In the genomic region with DNA sequence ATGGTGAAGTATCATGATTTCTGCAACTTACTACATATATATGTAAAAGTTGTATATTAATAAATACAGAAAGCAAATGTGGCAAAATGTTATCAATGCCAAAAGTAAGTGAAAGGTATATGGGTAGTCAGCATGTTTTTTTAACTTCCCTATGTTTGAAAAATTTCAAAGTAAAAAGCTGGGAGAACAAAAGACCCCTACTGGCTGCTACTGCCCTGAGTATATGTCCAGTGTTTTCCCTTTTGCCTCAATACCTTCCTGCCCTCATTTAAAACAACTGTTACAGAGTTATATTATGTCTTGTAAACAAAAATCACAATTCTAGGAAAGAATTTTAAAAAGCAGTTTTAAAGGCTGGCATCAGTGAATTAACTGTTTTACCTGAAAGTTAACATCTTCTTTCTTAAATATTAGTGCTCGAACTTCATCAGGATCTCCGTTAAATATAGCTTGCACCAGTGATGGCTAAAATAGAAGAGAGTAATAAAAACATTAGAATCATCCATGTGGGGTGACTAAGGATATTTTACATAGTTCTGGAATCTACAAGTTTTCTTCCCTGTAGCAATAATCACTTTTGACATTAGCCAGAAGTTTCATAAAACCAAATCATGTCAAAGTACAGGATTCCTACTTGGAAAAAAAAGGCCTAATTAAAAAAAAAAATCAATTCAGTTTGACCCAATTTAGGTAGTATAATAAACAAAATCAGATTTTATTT, we compare ENCODE assay signal across 1 cellular context.
TF ChIP-seq lines count a peak whose summit lies in the region.

No MANE protein-coding gene starts in this region.

TF ChIP-seq in SK-N-SH treated with all-trans-retinoic acid at 6 μM for 48 hours, 23 proteins besides CTCF, POLR2A, EP300 and RAD21 (continued from another document):
- TF ChIP-seq, protein P1, sequence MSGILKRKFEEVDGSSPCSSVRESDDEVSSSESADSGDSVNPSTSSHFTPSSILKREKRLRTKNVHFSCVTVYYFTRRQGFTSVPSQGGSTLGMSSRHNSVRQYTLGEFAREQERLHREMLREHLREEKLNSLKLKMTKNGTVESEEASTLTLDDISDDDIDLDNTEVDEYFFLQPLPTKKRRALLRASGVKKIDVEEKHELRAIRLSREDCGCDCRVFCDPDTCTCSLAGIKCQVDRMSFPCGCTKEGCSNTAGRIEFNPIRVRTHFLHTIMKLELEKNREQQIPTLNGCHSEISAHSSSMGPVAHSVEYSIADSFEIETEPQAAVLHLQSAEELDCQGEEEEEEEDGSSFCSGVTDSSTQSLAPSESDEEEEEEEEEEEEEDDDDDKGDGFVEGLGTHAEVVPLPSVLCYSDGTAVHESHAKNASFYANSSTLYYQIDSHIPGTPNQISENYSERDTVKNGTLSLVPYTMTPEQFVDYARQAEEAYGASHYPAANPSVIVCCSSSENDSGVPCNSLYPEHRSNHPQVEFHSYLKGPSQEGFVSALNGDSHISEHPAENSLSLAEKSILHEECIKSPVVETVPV (CRISPR knock-in tag; IDR thresholded peaks at IDR 0.05), result no peak
- TF ChIP-seq, protein P2, sequence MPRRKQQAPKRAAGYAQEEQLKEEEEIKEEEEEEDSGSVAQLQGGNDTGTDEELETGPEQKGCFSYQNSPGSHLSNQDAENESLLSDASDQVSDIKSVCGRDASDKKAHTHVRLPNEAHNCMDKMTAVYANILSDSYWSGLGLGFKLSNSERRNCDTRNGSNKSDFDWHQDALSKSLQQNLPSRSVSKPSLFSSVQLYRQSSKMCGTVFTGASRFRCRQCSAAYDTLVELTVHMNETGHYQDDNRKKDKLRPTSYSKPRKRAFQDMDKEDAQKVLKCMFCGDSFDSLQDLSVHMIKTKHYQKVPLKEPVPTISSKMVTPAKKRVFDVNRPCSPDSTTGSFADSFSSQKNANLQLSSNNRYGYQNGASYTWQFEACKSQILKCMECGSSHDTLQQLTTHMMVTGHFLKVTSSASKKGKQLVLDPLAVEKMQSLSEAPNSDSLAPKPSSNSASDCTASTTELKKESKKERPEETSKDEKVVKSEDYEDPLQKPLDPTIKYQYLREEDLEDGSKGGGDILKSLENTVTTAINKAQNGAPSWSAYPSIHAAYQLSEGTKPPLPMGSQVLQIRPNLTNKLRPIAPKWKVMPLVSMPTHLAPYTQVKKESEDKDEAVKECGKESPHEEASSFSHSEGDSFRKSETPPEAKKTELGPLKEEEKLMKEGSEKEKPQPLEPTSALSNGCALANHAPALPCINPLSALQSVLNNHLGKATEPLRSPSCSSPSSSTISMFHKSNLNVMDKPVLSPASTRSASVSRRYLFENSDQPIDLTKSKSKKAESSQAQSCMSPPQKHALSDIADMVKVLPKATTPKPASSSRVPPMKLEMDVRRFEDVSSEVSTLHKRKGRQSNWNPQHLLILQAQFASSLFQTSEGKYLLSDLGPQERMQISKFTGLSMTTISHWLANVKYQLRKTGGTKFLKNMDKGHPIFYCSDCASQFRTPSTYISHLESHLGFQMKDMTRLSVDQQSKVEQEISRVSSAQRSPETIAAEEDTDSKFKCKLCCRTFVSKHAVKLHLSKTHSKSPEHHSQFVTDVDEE (CRISPR knock-in tag; IDR thresholded peaks at IDR 0.05), result no peak
- TF ChIP-seq ARNTL (CRISPR knock-in tag; IDR thresholded peaks at IDR 0.05; ENCODE audit: borderline replicate concordance, low read depth), result no peak
- no peak for TF ChIP-seq SNAI2 (CRISPR knock-in tag; IDR thresholded peaks at IDR 0.05)
